Comparison of ENCODE assay signal across 8 cellular contexts in genomic region chr7:66996444-66997191, GRCh38. TPM values are rescaled to one million over a fixed set of nuclear protein-coding genes. Genes with fewer than 3 reads are reported as not detected.
A peak's percentile ranks its signal among the peaks of the same experiment; 100 is the strongest.
DNase-seq lines count a peak whose midpoint lies in the region; ATAC-seq and TF ChIP-seq lines count a peak whose summit lies in the region.
"Not testable (repeated sequence)": the region's sequence is repeated elsewhere in the genome, so short reads cannot be mapped to it uniquely, and the experiment has no call there.

TYW1 (plus strand) TSS chr7:66996833; CDS start chr7:66996979, 146 bp downstream.

- DNase-seq in Daoy (ENCODE audit: low read depth) (peak; percentile 100), H4 (ENCODE audit: low spot score) (peak; percentile 98), LoVo (ENCODE audit: low spot score) (peak; percentile 100), RWPE2 (ENCODE audit: low spot score) (peak; percentile 97), fibroblast of mammary gland (ENCODE audit: low read depth) (peak; percentile 96)
- DNase-seq in activated T-helper 2 cell treated with anti-CD3 and anti-CD28 coated beads, Interferon-gamma antibody, Interleukin-2, Interleukin-4, amounts not matched to agents 10 μg/mL and 5 μg/mL and 100 μg/mL, durations not matched to agents 14 hours and 24 hours and 36 hours (ENCODE audit: low spot score): peak; percentile 98
- peak; percentile 89 to 99 (median 98) for DNase-seq in naive thymus-derived CD8-positive, alpha-beta T cell
- DNase-seq in stimulated activated naive CD4-positive, alpha-beta T cell (lab: John Stamatoyannopoulos, UW): peak; percentile 93 to 98 (median 98)

- peak within 1 kb of the TSS; percentile 44 for H3K4me3 ChIP-seq in RWPE2 (ENCODE audit: severe bottlenecking)
- H3K4me3 ChIP-seq in fibroblast of mammary gland (ENCODE audit: control insufficient read depth, low read depth, low read length): peak within 1 kb of the TSS; percentile 87

- POLR2A ChIA-PET in naive thymus-derived CD8-positive, alpha-beta T cell (lab: Charles Lee): interaction anchor here (1.0 to 3.2 kb wide), 6 partner anchors 73 to 882 kb away, joined by 4 to 28 read pairs (median 4); partner anchors contain the start of genes CRCP, RABGEF1 and TMEM248

- not testable (repeated sequence) for H3K4me1 Mint-ChIP-seq in activated T-helper 2 cell treated with anti-CD3 and anti-CD28 coated beads, Interferon-gamma antibody, Interleukin-2, Interleukin-4, amounts not matched to agents 10 μg/mL and 5 μg/mL and 100 μg/mL, durations not matched to agents 14 hours and 24 hours and 36 hours (ENCODE audit: low read depth)
- H3K4me1 Mint-ChIP-seq in naive thymus-derived CD8-positive, alpha-beta T cell: peaks cover 12 to 42% (median 27%) of the 10 kb centered on the region in 4 donors

- H3K9me3 ChIP-seq in RWPE2 (ENCODE audit: severe bottlenecking): not testable (repeated sequence)

- peak; percentile 96 for ATAC-seq in RWPE2 (ENCODE audit: low read depth)
- peak; percentile 83 to 88 for ATAC-seq in naive thymus-derived CD8-positive, alpha-beta T cell

- H3K27ac Mint-ChIP-seq in activated T-helper 2 cell treated with anti-CD3 and anti-CD28 coated beads, Interferon-gamma antibody, Interleukin-2, Interleukin-4, amounts not matched to agents 10 μg/mL and 5 μg/mL and 100 μg/mL, durations not matched to agents 14 hours and 24 hours and 36 hours: peak within 1 kb of the TSS; percentile 100
- peak within 1 kb of the TSS; percentile 96 to 100 (median 99) for H3K27ac Mint-ChIP-seq in naive thymus-derived CD8-positive, alpha-beta T cell

- intact Hi-C loops in activated T-helper 2 cell treated with anti-CD3 and anti-CD28 coated beads, Interferon-gamma antibody, Interleukin-2, Interleukin-4, amounts not matched to agents 10 μg/mL and 5 μg/mL and 100 μg/mL, durations not matched to agents 14 hours and 24 hours and 36 hours (cut with micrococcal nuclease): loop anchor here (2.0 to 10.0 kb wide), 4 partner anchors 76 to 1124 kb away; partner anchors contain the start of genes TMEM248 and VKORC1L1

- H3K27me3 ChIP-seq in RWPE2 (ENCODE audit: insufficient read depth, poor library complexity, severe bottlenecking): not testable (repeated sequence)

- TF ChIP-seq CTCF in RWPE2 (IDR thresholded peaks at IDR 0.05; ENCODE audit: poor library complexity, severe bottlenecking); fibroblast of mammary gland (conservative IDR thresholded peaks at IDR 0.05; ENCODE audit: control insufficient read depth, insufficient read depth, low read depth, low read length): not testable (repeated sequence)

- not testable (repeated sequence) for H3K27me3 Mint-ChIP-seq in activated T-helper 2 cell treated with anti-CD3 and anti-CD28 coated beads, Interferon-gamma antibody, Interleukin-2, Interleukin-4, amounts not matched to agents 10 μg/mL and 5 μg/mL and 100 μg/mL, durations not matched to agents 14 hours and 24 hours and 36 hours (ENCODE audit: low read depth); naive thymus-derived CD8-positive, alpha-beta T cell

- peak within 1 kb of the TSS; percentile 83 for H3K27ac ChIP-seq in RWPE2 (ENCODE audit: poor library complexity, severe bottlenecking)

- H3K36me3 ChIP-seq in RWPE2 (ENCODE audit: low read depth): peaks cover 28% of the 10 kb centered on the region

- H3K4me3 Mint-ChIP-seq in activated T-helper 2 cell treated with anti-CD3 and anti-CD28 coated beads, Interferon-gamma antibody, Interleukin-2, Interleukin-4, amounts not matched to agents 10 μg/mL and 5 μg/mL and 100 μg/mL, durations not matched to agents 14 hours and 24 hours and 36 hours (ENCODE audit: low read depth): peak within 1 kb of the TSS; percentile 100
- peak within 1 kb of the TSS; percentile 83 to 100 (median 100) for H3K4me3 Mint-ChIP-seq in naive thymus-derived CD8-positive, alpha-beta T cell

- peaks cover 30% of the 10 kb centered on the region for H3K36me3 Mint-ChIP-seq in activated T-helper 2 cell treated with anti-CD3 and anti-CD28 coated beads, Interferon-gamma antibody, Interleukin-2, Interleukin-4, amounts not matched to agents 10 μg/mL and 5 μg/mL and 100 μg/mL, durations not matched to agents 14 hours and 24 hours and 36 hours (ENCODE audit: low read depth)
- peaks cover 4 to 44% (median 13%) of the 10 kb centered on the region in 3 donors for H3K36me3 Mint-ChIP-seq in naive thymus-derived CD8-positive, alpha-beta T cell

- not testable (repeated sequence) for H3K4me1 ChIP-seq in RWPE2 (ENCODE audit: insufficient read depth, poor library complexity, severe bottlenecking)

- not testable (repeated sequence) for H3K9me3 Mint-ChIP-seq in activated T-helper 2 cell treated with anti-CD3 and anti-CD28 coated beads, Interferon-gamma antibody, Interleukin-2, Interleukin-4, amounts not matched to agents 10 μg/mL and 5 μg/mL and 100 μg/mL, durations not matched to agents 14 hours and 24 hours and 36 hours; naive thymus-derived CD8-positive, alpha-beta T cell

RNA-seq across cellular contexts. Expression of gene TYW1, which starts in this region (rescaled TPM):
- total RNA-seq in Daoy (2014; rRNA removed; shearing (Covaris generic)): 34.5 and 43.1 TPM in 2 replicates
- 35.9 and 40.6 TPM in 2 replicates for total RNA-seq in H4 (2014; rRNA removed; shearing (Covaris generic))
- 17.7 and 20.6 TPM in 2 replicates for total RNA-seq in activated T-helper 2 cell treated with anti-CD3 and anti-CD28 coated beads, Interferon-gamma antibody, Interleukin-2, Interleukin-4, amounts not matched to agents 10 μg/mL and 5 μg/mL and 100 μg/mL, durations not matched to agents 14 hours and 24 hours and 36 hours
- 10 to 100 TPM; 24.7 to 27.5 TPM for total RNA-seq in naive thymus-derived CD8-positive, alpha-beta T cell
- polyA plus RNA-seq in naive thymus-derived CD8-positive, alpha-beta T cell: 10 to 100 TPM; 21.4 to 24.9 (median 22.3) TPM

Comparison
In these comparisons a context has a peak if more than half of its experiments do, and no peak if none do; other contexts are left out.
1. Peak in every context shown above with its lines: DNase-seq, ATAC-seq, H3K4me3 ChIP-seq and H3K27ac ChIP-seq.